ENCODE assay signal across 13 cellular contexts in genomic region chr14:105375635-105376057, GRCh38. TPM values are rescaled to one million over a fixed set of nuclear protein-coding genes. Genes with fewer than 3 reads are reported as not detected.
DNase-seq lines count a peak whose midpoint lies in the region; ATAC-seq and TF ChIP-seq lines count a peak whose summit lies in the region.
"Had no signal": no experiment of that assay in that cellular context is flagged by ENCODE, and none has a peak within 500 bp of the region (broad histone marks: within the 10 kb centered on the region; RNA-seq: fewer than 3 reads in every experiment).

No MANE protein-coding gene starts in this region.

- H3K4me3 Mint-ChIP-seq in progenitor cell of endocrine pancreas (ENCODE audit: low read depth): no peak overlapping the region
- H3K4me3 Mint-ChIP-seq: CD4-positive, alpha-beta memory T cell had no signal

- no peak for TF ChIP-seq CTCF in progenitor cell of endocrine pancreas (IDR thresholded peaks at IDR 0.05; ENCODE audit: unreplicated experiment)

- no peaks in the 10 kb centered on the region for H3K9me3 Mint-ChIP-seq in progenitor cell of endocrine pancreas (ENCODE audit: low read depth)
- H3K9me3 Mint-ChIP-seq: CD4-positive, alpha-beta memory T cell had no signal

- H3K4me1 Mint-ChIP-seq in progenitor cell of endocrine pancreas (ENCODE audit: low read depth): peaks cover 4% of the 10 kb centered on the region

- H3K27me3 Mint-ChIP-seq in progenitor cell of endocrine pancreas: no peaks in the 10 kb centered on the region
- H3K27me3 Mint-ChIP-seq: CD4-positive, alpha-beta memory T cell had no signal

- H3K27ac ChIP-seq in aorta (ENCODE audit: low read depth in 1 of 2, low read length in 2 of 2): no peak overlapping the region
- H3K27ac ChIP-seq: prostate gland had no signal

- H3K27me3 ChIP-seq in aorta (ENCODE audit: control insufficient read depth in 1 of 2, insufficient read depth in 2 of 2, low read length in 1 of 2): no peaks in the 10 kb centered on the region

- H3K36me3 ChIP-seq in aorta (ENCODE audit: control insufficient read depth in 1 of 2, insufficient read depth in 2 of 2, low read length in 1 of 2): no peaks in the 10 kb centered on the region
- H3K36me3 ChIP-seq: prostate gland had no signal

- no peaks in the 10 kb centered on the region for H3K9me3 ChIP-seq in aorta (ENCODE audit: control insufficient read depth, low read length)
- H3K9me3 ChIP-seq: prostate gland had no signal

- WGBS in aorta, 2 donors: 79 to 83% methylated on average over 4 of the region's 4 CpGs

- peaks cover 14% of the 10 kb centered on the region for H3K36me3 Mint-ChIP-seq in progenitor cell of endocrine pancreas (ENCODE audit: insufficient read depth)

- no peak overlapping the region for H3K4me3 ChIP-seq in aorta (ENCODE audit: low read length in 2 of 2)
- H3K4me3 ChIP-seq: prostate gland had no signal

- intact Hi-C loops in aorta (cut with DNase I): loop anchor here in 1 of 2 donors (10.0 kb wide), 1 partner anchor 69 kb away; no protein-coding TSS in a partner anchor
- intact Hi-C loops in posterior vena cava (cut with DNase I): no loop called here

- H3K4me1 ChIP-seq in aorta (ENCODE audit: control insufficient read depth in 1 of 2, insufficient read depth in 2 of 2, low read length in 2 of 2): no peaks in the 10 kb centered on the region
- H3K4me1 ChIP-seq: prostate gland had no signal

- DNase-seq in EH (ENCODE audit: low read depth) (peak; percentile 8), NCI-H69 (lab: John Stamatoyannopoulos, UW) (peak; percentile 18), progenitor cell of endocrine pancreas (ENCODE audit: low spot score, unreplicated experiment) (no peak), aorta (no peak), posterior vena cava (ENCODE audit: low spot score) (no peak)
- peak; percentile 71 to 74 for DNase-seq in activated T-cell treated with anti-CD3 and anti-CD28 coated beads, Interleukin-2, amount 50 U/mL, for 48 hours
- DNase-seq: CD4-positive, alpha-beta memory T cell; cortex of kidney; HCEC 1CT had no signal

- peak overlapping the region; percentile 73 for H3K27ac Mint-ChIP-seq in progenitor cell of endocrine pancreas

- ATAC-seq in GM19023 (IDR thresholded peaks at IDR 0.05; ENCODE audit: unreplicated experiment) (no peak), aorta (ENCODE audit: low FRiP score) (no peak), HG02884 (IDR thresholded peaks at IDR 0.05; ENCODE audit: unreplicated experiment) (no peak)

RNA-seq across cellular contexts. Expression of gene TEX22, which starts 22.7 kb away (rescaled TPM):
- total RNA-seq in progenitor cell of endocrine pancreas (2.4 and 3.5 TPM in 2 replicates), aorta (1 to 10 TPM; 1.2 to 2.1 TPM), posterior vena cava (under 1 TPM; 0.23 to 0.71 TPM)
- under 1 TPM; 0.18 to 0.38 TPM for polyA plus RNA-seq in aorta
- total RNA-seq: HT-29 had no signal
- polyA plus RNA-seq: CD4-positive, alpha-beta memory T cell had no signal

RNA-seq across cellular contexts. Expression of gene MTA1, which starts 44.0 kb away (rescaled TPM):
- 227 and 238 TPM in 2 replicates for total RNA-seq in progenitor cell of endocrine pancreas
- 100 to 1,000 TPM in 1 of 2 donors, 10 to 100 TPM in 1; 71.5 to 111 TPM for total RNA-seq in aorta
- 10 to 100 TPM; 16.9 to 85.4 TPM for polyA plus RNA-seq in aorta
- total RNA-seq in posterior vena cava: 10 to 100 TPM; 60.7 to 62.0 TPM

Comparison
In these comparisons a context has a peak if more than half of its experiments do, and no peak if none do; other contexts are left out.
1. DNase-seq: peak in EH (single experiment), NCI-H69 (single experiment) and activated T-cell treated with anti-CD3 and anti-CD28 coated beads, Interleukin-2, amount 50 U/mL, for 48 hours (2 of 2); none in progenitor cell of endocrine pancreas (single experiment), aorta (0 of 2) and posterior vena cava (single experiment).